Comparison of ENCODE assay signal across 7 cellular contexts in the genomic region with DNA sequence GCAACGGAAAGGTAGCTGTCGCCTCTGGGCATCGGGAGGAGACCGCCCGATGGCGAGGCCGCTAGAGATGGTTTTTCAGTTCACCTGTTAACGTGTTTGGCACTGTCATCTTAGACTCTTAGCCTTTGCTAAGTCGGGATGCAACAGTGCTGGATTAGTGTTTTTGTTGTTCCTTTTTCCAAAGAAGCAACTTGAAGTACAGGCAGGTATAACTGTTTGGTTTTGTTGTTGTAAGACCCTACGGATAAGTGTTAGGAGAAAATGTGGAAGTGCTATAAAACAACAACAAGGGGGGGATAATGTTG. TPM values are rescaled to one million over a fixed set of nuclear protein-coding genes. Genes with fewer than 3 reads are reported as not detected.
DNase-seq lines count a peak whose midpoint lies in the region; ATAC-seq, FAIRE-seq and TF ChIP-seq lines count a peak whose summit lies in the region.

No MANE protein-coding gene starts in this region.

- peak overlapping the region; percentile 99 for H4K8ac ChIP-seq in IMR-90 (ENCODE audit: low read depth in 2 of 2, low read length in 2 of 2)

- H2BK20ac ChIP-seq in IMR-90 (ENCODE audit: low read depth, low read length) = no peak overlapping the region

- H3K4ac ChIP-seq in IMR-90 (ENCODE audit: low read depth, low read length) = peak overlapping the region; percentile 92

- intact Hi-C loops in IMR-90 (cut with micrococcal nuclease) (loop anchor here (5.0 kb wide), 1 partner anchor 944 kb away; the partner anchor contains the start of gene UFL1), GM12878 (cut with micrococcal nuclease; ENCODE audit: unreplicated experiment) (loop anchor here (5.0 kb wide), 2 partner anchors 944 to 1319 kb away; partner anchors contain the start of genes NDUFAF4 and UFL1), left lung (cut with DNase I) (no loop called here)

- TF ChIP-seq POLR2A in IMR-90 (IDR thresholded peaks at IDR 0.05; ENCODE audit: low read depth, low read length) (no peak), GM12878 (IDR thresholded peaks at IDR 0.05; ENCODE audit: low read depth, low read length) (no peak), tibial nerve (IDR thresholded peaks at IDR 0.05) (no peak)

- in situ Hi-C loops in IMR-90 (cut with MboI; ENCODE audit: low sequenced_read_pairs) (no loop called here), GM12878 (cut with MboI) (loop anchor here (10.0 kb wide), 1 partner anchor 947 kb away; the partner anchor contains the start of gene UFL1)

- H3K9ac ChIP-seq in IMR-90 (ENCODE audit: low read depth, low read length) = peak overlapping the region; percentile 90
- H3K9ac ChIP-seq in GM12878 (ENCODE audit: control insufficient read depth, insufficient read depth, low read length) = peak overlapping the region; percentile 85

- peaks cover 56% of the 10 kb centered on the region for H3K79me2 ChIP-seq in GM12878 (ENCODE audit: control insufficient read depth, insufficient read depth, low read length)

- H3K4me3 ChIP-seq in GM12865 (ENCODE audit: low read depth, low read length) = peak overlapping the region; percentile 97
- peak overlapping the region; percentile 99 for H3K4me3 ChIP-seq in IMR-90 (ENCODE audit: insufficient read depth, low read depth, low read length)
- H3K4me3 ChIP-seq in GM12878 = peak overlapping the region; percentile 92
- H3K4me3 ChIP-seq in left lung = peak overlapping the region; percentile 62 to 68
- H3K4me3 ChIP-seq in tibial nerve = peak overlapping the region; percentile 55 to 97 (median 69)

- SMC1A ChIA-PET in GM12878 (lab: Charles Lee; ENCODE audit: uncharacterized antibody, unreplicated experiment) = interaction anchor here (0.7 to 1.3 kb wide), 3 partner anchors 9 to 1074 kb away, joined by 3 to 7 read pairs (median 3); no protein-coding TSS in a partner anchor

- H4K20me1 ChIP-seq in IMR-90 (ENCODE audit: insufficient read depth, low read length) (no peaks in the 10 kb centered on the region), GM12878 (ENCODE audit: control insufficient read depth, insufficient read depth) (no peaks in the 10 kb centered on the region)

- TF ChIP-seq CTCF in GM12865 (IDR thresholded peaks at IDR 0.05; ENCODE audit: insufficient read depth, low read depth, low read length, missing control alignments) (no peak), IMR-90 (conservative IDR thresholded peaks at IDR 0.05; ENCODE audit: low read depth, low read length) (no peak), GM12878 (IDR thresholded peaks at IDR 0.05 in 2 of 3, conservative IDR thresholded peaks at IDR 0.05 in 1 of 3; ENCODE audit: control insufficient read depth in 2 of 3, extremely low read depth in 1 of 3, insufficient read depth in 1 of 3, low read depth in 3 of 3, low read length in 3 of 3) (no peak), left lung (IDR thresholded peaks at IDR 0.05) (no peak), tibial nerve (IDR thresholded peaks at IDR 0.05) (no peak)

- TF ChIP-seq RAD21 in IMR-90 (IDR thresholded peaks at IDR 0.05; ENCODE audit: low read length) = no peak
- no peak for TF ChIP-seq RAD21 in GM12878 (IDR thresholded peaks at IDR 0.05; ENCODE audit: insufficient read depth, low read depth, low read length)

- H3K14ac ChIP-seq in IMR-90 (replicated peaks; ENCODE audit: low read depth, low read length) = peak overlapping the region; percentile 93

- peak overlapping the region; percentile 76 for H4K91ac ChIP-seq in IMR-90 (ENCODE audit: insufficient read depth, low read depth, low read length)

- H3K4me2 ChIP-seq in IMR-90 (ENCODE audit: low read depth, low read length) (peak overlapping the region; percentile 99), GM12878 (ENCODE audit: control insufficient read depth, insufficient read depth) (peak overlapping the region; percentile 75)

- no peak for TF ChIP-seq EP300 in GM12878 (IDR thresholded peaks at IDR 0.05; ENCODE audit: borderline replicate concordance in 1 of 2, control insufficient read depth in 1 of 2, low read depth in 2 of 2, low read length in 2 of 2)
- no peak for TF ChIP-seq EP300 in tibial nerve (IDR thresholded peaks at IDR 0.05)

- peak overlapping the region; percentile 66 for H2BK120ac ChIP-seq in IMR-90 (ENCODE audit: low read depth, low read length)

- peak overlapping the region; percentile 82 for H2BK5ac ChIP-seq in IMR-90 (ENCODE audit: low read depth, low read length, poor library complexity, severe bottlenecking)

- H2AFZ ChIP-seq in IMR-90 (replicated peaks; ENCODE audit: low read length, poor library complexity) = peak overlapping the region; percentile 99
- peak overlapping the region; percentile 83 for H2AFZ ChIP-seq in GM12878 (ENCODE audit: control insufficient read depth, low read depth, low read length)

- H3K4me1 ChIP-seq in IMR-90 (ENCODE audit: control insufficient read depth, insufficient read depth, low read length) (no peaks in the 10 kb centered on the region), GM12878 (ENCODE audit: control insufficient read depth, insufficient read depth, low read length) (no peaks in the 10 kb centered on the region; the same call in 1 of the 2 replicates), left lung (peaks cover 0 to 42% of the 10 kb centered on the region in 2 donors), tibial nerve (peaks cover 0 to 47% (median 18%) of the 10 kb centered on the region in 4 donors)

- peaks cover 0 to 19% of the 10 kb centered on the region in 2 experiments for H3K79me1 ChIP-seq in IMR-90 (ENCODE audit: low read depth in 1 of 2, low read length in 2 of 2)

- H2AK5ac ChIP-seq in IMR-90 (ENCODE audit: low read depth, low read length) = peak overlapping the region; percentile 10

- BruUV-seq in IMR-90 (replicated peaks; lab: Mats Ljungman, UMichigan) (no TSS peak), GM12878 (replicated peaks; lab: Mats Ljungman, UMichigan) (TSS peak; percentile 88)

- no peaks in the 10 kb centered on the region for H3K36me3 ChIP-seq in IMR-90 (ENCODE audit: control insufficient read depth, insufficient read depth, low read length)
- no peaks in the 10 kb centered on the region for H3K36me3 ChIP-seq in GM12878 (ENCODE audit: control insufficient read depth in 2 of 2, insufficient read depth in 2 of 2, low read length in 1 of 2)
- H3K36me3 ChIP-seq in left lung = no peaks in the 10 kb centered on the region
- H3K36me3 ChIP-seq in tibial nerve = no peaks in the 10 kb centered on the region

- POLR2A ChIA-PET in IMR-90 (lab: Charles Lee; ENCODE audit: unreplicated experiment) = no interaction called here
- POLR2A ChIA-PET in GM12878 (lab: Charles Lee) = interaction anchor here (0.7 to 2.2 kb wide), 2 partner anchors 10 to 60 kb away, joined by 3 to 13 read pairs; no protein-coding TSS in a partner anchor

- dilution Hi-C loops in IMR-90 (cut with HindIII; ENCODE audit: low sequenced_read_pairs, unreplicated experiment) = no loop called here

- no peak for FAIRE-seq in GM12878 (lab: Jason Lieb, UNC)

- peak overlapping the region; percentile 93 for H3K56ac ChIP-seq in IMR-90 (ENCODE audit: extremely low read depth, insufficient read depth, low read length)

- DNase-seq in GM12865 (ENCODE audit: low read depth) = peak; percentile 39
- DNase-seq in IMR-90 = peak; percentile 1
- no peak for DNase-seq in GM12878 (ENCODE audit: low read depth, low spot score)
- no peak for DNase-seq in left lung
- no peak for DNase-seq in tibial nerve (ENCODE audit: low spot score in 2 of 2)
- DNase-seq in GM19240 (ENCODE audit: insufficient read length, low spot score) = no peak

- peak overlapping the region; percentile 96 for H2AK9ac ChIP-seq in IMR-90 (replicated peaks; ENCODE audit: low read depth, low read length, poor library complexity)

- CTCF ChIA-PET in IMR-90 (lab: Yijun Ruan, JAX) (interaction anchor here (1.2 kb wide), 1 partner anchor 20 kb away, joined by 4 read pairs; no protein-coding TSS in a partner anchor), GM12878 (lab: Yijun Ruan, JAX) (interaction anchor here (1.2 kb wide), 1 partner anchor 9 kb away, joined by 5 read pairs; no protein-coding TSS in a partner anchor)

- no peaks in the 10 kb centered on the region for H3K9me1 ChIP-seq in IMR-90 (ENCODE audit: insufficient read depth, low read length)

- peak overlapping the region; percentile 82 for H4K5ac ChIP-seq in IMR-90 (ENCODE audit: low read depth, low read length)

- H2BK15ac ChIP-seq in IMR-90 (ENCODE audit: low read depth, low read length) = peak overlapping the region; percentile 77; the same call in 1 of the 3 replicates

- ATAC-seq in GM21526 (IDR thresholded peaks at IDR 0.05; ENCODE audit: low FRiP score, unreplicated experiment) (peak; percentile 18), IMR-90 (ENCODE audit: low read depth) (peak; percentile 5), GM12878 (peak; percentile 34), left lung (peak; percentile 28)

- no peaks in the 10 kb centered on the region for H3K9me3 ChIP-seq in IMR-90 (ENCODE audit: control insufficient read depth, insufficient read depth, low read length)
- H3K9me3 ChIP-seq in GM12878 (replicated peaks; ENCODE audit: control insufficient read depth, insufficient read depth, low read length) = no peaks in the 10 kb centered on the region
- H3K9me3 ChIP-seq in left lung = no peaks in the 10 kb centered on the region
- H3K9me3 ChIP-seq in tibial nerve = no peaks in the 10 kb centered on the region

- 27% methylated on average over 9 of the region's 10 CpGs; no CpG with 5 or more reads in 1 of the 2 experiments for WGBS in IMR-90 (ENCODE audit: extremely low coverage in 2 of 2, insufficient read length in 1 of 2), 2 experiments
- WGBS in GM12878 (ENCODE audit: insufficient coverage, insufficient replicate concordance, low lambda C conversion rate, missing lambda C conversion rate) = 12% methylated on average over 10 of the region's 10 CpGs
- 6 to 8% methylated on average over 10 of the region's 10 CpGs for WGBS in tibial nerve, 2 donors

- H3K27ac ChIP-seq in IMR-90 (ENCODE audit: insufficient read depth, low read length) = peak overlapping the region; percentile 84
- H3K27ac ChIP-seq in GM12878 (ENCODE audit: control insufficient read depth, insufficient read depth) = peak overlapping the region; percentile 93
- H3K27ac ChIP-seq in left lung = peak overlapping the region; percentile 92 to 94
- peak overlapping the region; percentile 93 to 95 (median 94) for H3K27ac ChIP-seq in tibial nerve

- no peaks in the 10 kb centered on the region for H3K27me3 ChIP-seq in IMR-90 (ENCODE audit: control insufficient read depth, insufficient read depth, low read length)
- no peaks in the 10 kb centered on the region for H3K27me3 ChIP-seq in GM12878 (replicated peaks in 1 of 2; ENCODE audit: control insufficient read depth in 2 of 2, insufficient read depth in 2 of 2, low read length in 1 of 2)
- H3K27me3 ChIP-seq in left lung = no peaks in the 10 kb centered on the region
- H3K27me3 ChIP-seq in tibial nerve = no peaks in the 10 kb centered on the region

- peak overlapping the region; percentile 92 for H3K23ac ChIP-seq in IMR-90 (ENCODE audit: low read depth, low read length)

- H3K18ac ChIP-seq in IMR-90 (ENCODE audit: low read depth, low read length) = peak overlapping the region; percentile 48

- RAD21 ChIA-PET in GM12878 (lab: Charles Lee; ENCODE audit: unreplicated experiment) = interaction anchor here (1.4 to 1.7 kb wide), 3 partner anchors 9 to 14 kb away, joined by 4 to 6 read pairs (median 5); no protein-coding TSS in a partner anchor

RNA-seq across cellular contexts. Expression of gene MANEA, which starts 0.7 kb away (rescaled TPM):
- total RNA-seq in IMR-90 (2012; rRNA removed) (9.0 and 11.9 TPM in 2 replicates), GM12878 (2014; rRNA removed) (9.4 and 13.0 TPM in 2 replicates), GM12878 (2014; rRNA removed; fragmentation: Illumina TruSeq; extraction: Trizol) (13.3 and 14.9 TPM in 2 replicates), GM12878 (2021) (11.8 and 13.3 TPM in 2 replicates), left lung (10 to 100 TPM; 12.9 to 18.4 TPM), tibial nerve (10 to 100 TPM in 2 of 4 donors, 1 to 10 TPM in 2; 7.5 to 11.4 (median 9.9) TPM)
- polyA plus RNA-seq in IMR-90 (2012; rRNA removed) (3.1 and 3.9 TPM in 2 replicates), GM12878 (2011; rRNA removed) (16.4 and 25.8 TPM in 2 replicates), GM12878 (2014; fragmentation: Illumina TruSeq; extraction: Trizol) (11.6 and 14.2 TPM in 2 replicates), GM12878 (2014; fragmentation: Nextera tagmentation; extraction: Ambion mirVana) (1 to 10 TPM; 5.8 to 6.4 TPM), GM12878 (2014; rRNA removed) (5.6 and 6.9 TPM in 2 replicates), GM12878 (2016; fragmentation: Nextera tagmentation; extraction: Ambion mirVana) (10 to 100 TPM; 17.8 to 19.5 TPM)
- 0.31 and 0.64 TPM in 2 replicates for polyA plus RNA-seq in IMR-90 (2012; cell fraction: cytosol; rRNA removed)
- 0.11 and 1.9 TPM in 2 replicates for polyA plus RNA-seq in IMR-90 (2012; cell fraction: nucleus; rRNA removed; ENCODE audit: low replicate concordance)
- 31.8 and 36.2 TPM in 2 replicates for total RNA-seq in GM12878 (2013; cell fraction: nucleolus; rRNA removed)
- 2.8 TPM for polyA plus RNA-seq in GM12878 (2011; ENCODE audit: low read depth)
- 4.2 and 4.7 TPM in 2 replicates for polyA plus RNA-seq in GM12878 (2011; cell fraction: cytosol; rRNA removed)
- polyA plus RNA-seq in GM12878 (2011; cell fraction: nucleus; rRNA removed) = 5.8 and 7.3 TPM in 2 replicates
- 5.5 and 9.5 TPM in 2 replicates for polyA plus RNA-seq in GM12878 (2012)
- 6.7 and 12.0 TPM in 2 replicates for polyA minus RNA-seq in GM12878 (2011; rRNA and poly(A)+ RNA removed)
- polyA minus RNA-seq in GM12878 (2011; cell fraction: cytosol; rRNA and poly(A)+ RNA removed) = 3.6 TPM in 2 replicates
- 5.8 and 9.7 TPM in 2 replicates for polyA minus RNA-seq in GM12878 (2011; cell fraction: nucleus; rRNA and poly(A)+ RNA removed)

Comparison
In these comparisons a context has a peak if more than half of its experiments do, and no peak if none do; other contexts are left out.
1. DNase-seq: peak in GM12865 (single experiment) and IMR-90 (single experiment); none in GM12878 (single experiment), left lung (0 of 2), tibial nerve (0 of 2) and GM19240 (single experiment).
2. intact Hi-C loops: an anchor here in IMR-90 (5.0 kb wide) and GM12878 (5.0 kb wide); none called in left lung.
3. Peak in every context shown above with its lines, with median percentiles within 50 percentile points of each other: H3K4me3 ChIP-seq, ATAC-seq and H3K27ac ChIP-seq.